In the genomic region with DNA sequence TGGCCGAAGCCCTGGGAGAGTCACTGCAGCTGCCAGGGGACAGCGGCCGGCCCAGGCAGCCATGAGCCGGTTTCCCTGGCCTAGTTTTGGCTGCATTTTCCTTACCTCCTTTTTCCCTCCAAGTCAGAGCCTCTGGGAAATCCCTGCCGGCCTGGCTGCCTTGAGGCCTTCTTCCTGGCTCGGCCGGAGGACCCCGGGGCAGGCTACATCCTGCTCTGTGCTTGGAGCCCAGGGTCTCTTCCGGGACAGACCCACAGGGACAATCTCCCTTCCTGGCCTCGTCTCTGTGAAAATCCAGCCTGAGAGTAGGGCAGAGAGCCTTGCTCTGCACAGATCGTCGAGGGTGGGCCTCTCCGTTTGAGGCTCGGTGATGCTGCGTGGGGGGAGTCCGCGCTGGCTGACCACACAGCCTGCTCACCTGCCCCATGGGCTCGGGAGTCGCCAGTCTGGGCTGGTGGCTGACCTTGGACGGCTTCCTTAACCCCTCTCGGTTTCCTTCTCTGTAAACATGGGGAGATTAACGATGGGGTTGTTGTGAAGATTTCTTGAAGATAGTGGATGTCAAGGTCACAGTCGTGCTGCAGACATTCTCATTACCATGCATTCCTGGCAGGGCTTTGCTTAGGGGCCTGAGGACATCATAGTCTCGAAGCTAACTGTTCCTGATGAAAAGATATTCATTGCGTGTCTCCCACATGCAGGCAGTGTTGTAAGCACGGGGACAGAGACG, we compare ENCODE assay signal across 1 cellular context.
TF ChIP-seq lines count a peak whose summit lies in the region.

No MANE protein-coding gene starts in this region.

TF ChIP-seq in endothelial cell of umbilical vein, 7 proteins besides CTCF, POLR2A, EP300 and RAD21:
- TF ChIP-seq FOS (IDR thresholded peaks at IDR 0.05; ENCODE audit: borderline replicate concordance, insufficient read depth, low read length), result no peak
TF ChIP-seq in endothelial cell of umbilical vein: peak in this region for 0.
